Comparison of ENCODE assay signal across 20 cellular contexts in genomic region chr12:78210494-78210860, GRCh38.
DNase-seq lines count a peak whose midpoint lies in the region; ATAC-seq and TF ChIP-seq lines count a peak whose summit lies in the region.
"Had no signal": no experiment of that assay in that cellular context is flagged by ENCODE, and none has a peak within 500 bp of the region (broad histone marks: within the 10 kb centered on the region; RNA-seq: fewer than 3 reads in every experiment).

No MANE protein-coding gene starts in this region.

- H3K9me3 Mint-ChIP-seq in brain (no peaks in the 10 kb centered on the region), type B pancreatic cell (no peaks in the 10 kb centered on the region)
- H3K9me3 Mint-ChIP-seq: H9; naive B cell; T-helper 1 cell treated with Interleukin-12 subunit alpha and Interleukin-12 subunit beta and Interleukin-4 antibody, amounts not matched to agents 30 μg/mL and 1 μg/mL, for 36 hours had no signal

- peak overlapping the region in 4 of 5 experiments; percentile 40 to 74 (median 54) for H3K4me3 Mint-ChIP-seq in brain
- no peak overlapping the region for H3K4me3 Mint-ChIP-seq in type B pancreatic cell
- H3K4me3 Mint-ChIP-seq: H9; naive B cell; T-helper 1 cell treated with Interleukin-12 subunit alpha and Interleukin-12 subunit beta and Interleukin-4 antibody, amounts not matched to agents 30 μg/mL and 1 μg/mL, for 36 hours had no signal

- H3K4me1 ChIP-seq in heart right ventricle (no peaks in the 10 kb centered on the region), right atrium auricular region (no peaks in the 10 kb centered on the region), uterus (peaks cover 0 to 4% of the 10 kb centered on the region in 2 donors)
- H3K4me1 ChIP-seq: gastroesophageal sphincter, Peyer's patch had no signal

- H3K27me3 Mint-ChIP-seq in brain = no peaks in the 10 kb centered on the region
- H3K27me3 Mint-ChIP-seq in type B pancreatic cell = no peaks in the 10 kb centered on the region
- H3K27me3 Mint-ChIP-seq: naive B cell had no signal

- H3K27me3 ChIP-seq in heart right ventricle (no peaks in the 10 kb centered on the region), right atrium auricular region (no peaks in the 10 kb centered on the region), uterus (no peaks in the 10 kb centered on the region)
- H3K27me3 ChIP-seq: gastroesophageal sphincter, Peyer's patch, SJSA1 had no signal

- no peak for TF ChIP-seq POLR2A in uterus (IDR thresholded peaks at IDR 0.05)

- ATAC-seq in heart right ventricle (peak in 1 of 8 donors; percentile 9), HG03196 (IDR thresholded peaks at IDR 0.05; ENCODE audit: unreplicated experiment) (no peak), HG02981 (IDR thresholded peaks at IDR 0.05; ENCODE audit: unreplicated experiment) (no peak)
- ATAC-seq: esophagus mucosa, gastroesophageal sphincter had no signal

- H3K9me3 ChIP-seq in heart right ventricle = no peaks in the 10 kb centered on the region
- no peaks in the 10 kb centered on the region for H3K9me3 ChIP-seq in right atrium auricular region
- no peaks in the 10 kb centered on the region for H3K9me3 ChIP-seq in uterus
- H3K9me3 ChIP-seq: gastroesophageal sphincter, Peyer's patch, SJSA1 had no signal

- 83 to 91% methylated on average over 1 of the region's 1 CpG for WGBS in heart right ventricle, 2 donors

- H3K27ac ChIP-seq in heart right ventricle = peak overlapping the region in 7 of 10 donors; percentile 4 to 49 (median 28)
- peak overlapping the region in 1 of 2 donors; percentile 35 for H3K27ac ChIP-seq in right atrium auricular region
- peak overlapping the region; percentile 67 to 69 for H3K27ac ChIP-seq in uterus
- H3K27ac ChIP-seq: gastroesophageal sphincter, Peyer's patch, SJSA1 had no signal

- intact Hi-C loops in heart right ventricle (cut with DNase I) (no loop called here), uterus (cut with DNase I; ENCODE audit: low total_unique reads) (no loop called here)

- no peak for DNase-seq in heart right ventricle
- no peak for DNase-seq in right atrium auricular region (ENCODE audit: low spot score)
- peak; percentile 5 for DNase-seq in myocyte (ENCODE audit: low read depth)
- no peak for DNase-seq in uterus
- no peak for DNase-seq in type B pancreatic cell (ENCODE audit: extremely low spot score, unreplicated experiment)
- DNase-seq: activated CD4-positive, alpha-beta T cell treated with anti-CD3 and anti-CD28 coated beads for 4 hours; activated naive CD4-positive, alpha-beta T cell treated with Interleukin-2 at 50 U/mL for 16 hours; activated T-cell treated with anti-CD3 and anti-CD28 coated beads, Interleukin-2, amount 50 U/mL, for 48 hours; effector memory CD4-positive, alpha-beta T cell; H9; naive B cell; NK-92 treated with Interleukin-12 subunit alpha and Interleukin-12 subunit beta, amount 100 ng/mL, for 24 hours; Peyer's patch had no signal

- H3K4me3 ChIP-seq in heart right ventricle = no peak overlapping the region
- no peak overlapping the region for H3K4me3 ChIP-seq in right atrium auricular region
- H3K4me3 ChIP-seq in uterus = no peak overlapping the region
- H3K4me3 ChIP-seq: gastroesophageal sphincter, Peyer's patch, SJSA1 had no signal

- H3K36me3 ChIP-seq in heart right ventricle (peaks cover 0 to 3% (median 0%) of the 10 kb centered on the region in 9 donors), right atrium auricular region (no peaks in the 10 kb centered on the region), uterus (no peaks in the 10 kb centered on the region)
- H3K36me3 ChIP-seq: gastroesophageal sphincter, Peyer's patch had no signal

- H3K27ac Mint-ChIP-seq in brain (peak overlapping the region; percentile 62 to 94 (median 93)), type B pancreatic cell (no peak overlapping the region)
- H3K27ac Mint-ChIP-seq: naive B cell; T-helper 1 cell treated with Interleukin-12 subunit alpha and Interleukin-12 subunit beta and Interleukin-4 antibody, amounts not matched to agents 30 μg/mL and 1 μg/mL, for 36 hours had no signal

- H3K4me1 Mint-ChIP-seq in brain (peaks cover 43% of the 10 kb centered on the region), type B pancreatic cell (ENCODE audit: unreplicated experiment) (peaks cover 11% of the 10 kb centered on the region)
- H3K4me1 Mint-ChIP-seq: naive B cell had no signal

- TF ChIP-seq CTCF in heart right ventricle (IDR thresholded peaks at IDR 0.05) = no peak
- no peak for TF ChIP-seq CTCF in right atrium auricular region (IDR thresholded peaks at IDR 0.05)
- no peak for TF ChIP-seq CTCF in brain (conservative IDR thresholded peaks at IDR 0.05)
- TF ChIP-seq CTCF in uterus (IDR thresholded peaks at IDR 0.05) = no peak
- TF ChIP-seq CTCF in type B pancreatic cell (conservative IDR thresholded peaks at IDR 0.05) = no peak

- H3K36me3 Mint-ChIP-seq in brain (peaks cover 23% of the 10 kb centered on the region), type B pancreatic cell (peaks cover 3% of the 10 kb centered on the region)
- H3K36me3 Mint-ChIP-seq: naive B cell had no signal
